Comparison of ENCODE assay signal across 9 cellular contexts in the genomic region with DNA sequence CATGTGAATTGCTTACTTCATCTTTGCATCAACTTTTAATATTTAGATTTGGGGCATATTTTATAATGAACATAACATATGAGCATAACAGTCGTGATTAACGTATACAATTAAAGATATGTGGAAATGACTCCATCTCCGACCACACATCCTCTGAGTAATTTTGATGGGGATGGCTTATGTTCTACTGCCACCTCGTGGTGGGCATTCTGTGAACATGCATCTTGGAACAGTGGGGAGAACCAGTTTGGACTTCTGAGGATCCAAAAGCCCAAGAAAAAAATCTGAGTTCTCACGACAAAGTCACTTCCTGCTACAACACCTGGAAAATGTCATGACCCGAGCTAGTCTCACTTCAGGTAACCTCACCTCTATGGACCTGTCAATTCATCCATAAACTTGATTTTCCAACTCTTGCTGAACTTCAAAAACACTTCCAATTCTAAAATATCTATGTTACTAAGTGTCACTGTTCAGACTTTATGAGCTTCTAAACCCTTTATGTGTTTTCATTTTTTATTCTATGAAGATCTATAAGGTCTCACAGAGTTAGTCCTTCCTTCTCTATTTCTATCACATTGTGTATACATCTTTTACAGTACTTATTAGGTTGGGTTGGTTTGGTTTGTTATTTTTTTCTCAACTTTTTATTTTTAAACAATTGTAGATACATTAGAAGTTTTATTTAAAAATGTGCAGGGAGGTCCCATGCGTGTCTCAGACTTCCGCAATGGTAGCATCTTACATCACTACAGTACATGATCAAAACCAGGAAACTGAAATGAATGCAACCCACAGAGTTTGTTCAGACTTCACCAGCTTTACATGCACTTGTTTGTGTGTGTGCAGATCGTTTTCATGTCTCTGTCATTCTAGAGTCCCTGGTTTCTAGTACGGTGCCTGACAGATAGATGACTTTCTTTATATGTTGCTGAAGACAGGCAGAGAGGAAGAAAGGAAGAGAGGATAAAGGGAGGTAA. TPM values are rescaled to one million over a fixed set of nuclear protein-coding genes. Genes with fewer than 3 reads are reported as not detected.
A peak's percentile ranks its signal among the peaks of the same experiment; 100 is the strongest.
DNase-seq lines count a peak whose midpoint lies in the region; ATAC-seq and TF ChIP-seq lines count a peak whose summit lies in the region.
"Had no signal": no experiment of that assay in that cellular context is flagged by ENCODE, and none has a peak within 500 bp of the region (broad histone marks: within the 10 kb centered on the region; RNA-seq: fewer than 3 reads in every experiment).

No MANE protein-coding gene starts in this region.

- no peaks in the 10 kb centered on the region for H3K27me3 ChIP-seq in Karpas-422 (ENCODE audit: low read length)
- no peaks in the 10 kb centered on the region for H3K27me3 ChIP-seq in thyroid gland

- H3K27ac ChIP-seq in Karpas-422 (ENCODE audit: low read length), result no peak overlapping the region
- H3K27ac ChIP-seq in thyroid gland, result no peak overlapping the region

- WGBS in thyroid gland, 2 donors, result 22 to 29% methylated on average over 10 of the region's 10 CpGs

- TF ChIP-seq POLR2A in thyroid gland (IDR thresholded peaks at IDR 0.05), result no peak

- TF ChIP-seq CTCF in fibroblast of the aortic adventitia (IDR thresholded peaks at IDR 0.05; ENCODE audit: insufficient read depth, low read length) (peak; percentile 90), thyroid gland (IDR thresholded peaks at IDR 0.05) (peak; percentile 24 to 80 (median 72))

- H3K27ac Mint-ChIP-seq in activated T-cell treated with anti-CD3 and anti-CD28 coated beads, Interleukin-2, amount 50 U/mL, for 72 hours, result peak overlapping the region; percentile 12

- peaks cover 60% of the 10 kb centered on the region for H3K27me3 Mint-ChIP-seq in activated T-cell treated with anti-CD3 and anti-CD28 coated beads, Interleukin-2, amount 50 U/mL, for 72 hours (ENCODE audit: low read depth)

- no peaks in the 10 kb centered on the region for H4K20me1 ChIP-seq in Karpas-422 (ENCODE audit: insufficient read depth, low read depth, low read length)

- no peaks in the 10 kb centered on the region for H3K4me1 ChIP-seq in Karpas-422 (ENCODE audit: low read length)
- H3K4me1 ChIP-seq in thyroid gland, result no peaks in the 10 kb centered on the region

- H3K4me1 Mint-ChIP-seq in activated T-cell treated with anti-CD3 and anti-CD28 coated beads, Interleukin-2, amount 50 U/mL, for 72 hours (ENCODE audit: low read depth), result peaks cover 26% of the 10 kb centered on the region

- H2AFZ ChIP-seq in Karpas-422 (ENCODE audit: low read length), result no peak overlapping the region

- H3K9me3 Mint-ChIP-seq in activated T-cell treated with anti-CD3 and anti-CD28 coated beads, Interleukin-2, amount 50 U/mL, for 72 hours, result no peaks in the 10 kb centered on the region

- no peaks in the 10 kb centered on the region for H3K79me2 ChIP-seq in Karpas-422 (ENCODE audit: low read length)

- no peaks in the 10 kb centered on the region for H3K9me2 ChIP-seq in Karpas-422 (replicated peaks; ENCODE audit: insufficient read depth, low read length)

- no peak overlapping the region for H3K4me2 ChIP-seq in Karpas-422 (ENCODE audit: low read depth, low read length, poor library complexity, severe bottlenecking)

- H3K9me3 ChIP-seq in Karpas-422 (ENCODE audit: low read length) (no peaks in the 10 kb centered on the region), thyroid gland (no peaks in the 10 kb centered on the region)

- H3K36me3 Mint-ChIP-seq in activated T-cell treated with anti-CD3 and anti-CD28 coated beads, Interleukin-2, amount 50 U/mL, for 72 hours (ENCODE audit: insufficient read depth in 2 of 2), result peaks cover 0 to 2% of the 10 kb centered on the region in 2 donors

- DNase-seq in CMK (ENCODE audit: low read depth), result peak; percentile 17
- DNase-seq in Karpas-422, result peak; percentile 87
- peak; percentile 75 for DNase-seq in RKO (ENCODE audit: low spot score)
- peak; percentile 73 to 79 for DNase-seq in activated T-cell treated with anti-CD3 and anti-CD28 coated beads, Interleukin-2, amount 50 U/mL, for 72 hours
- peak; percentile 78 for DNase-seq in fibroblast of the aortic adventitia (ENCODE audit: low read depth)
- DNase-seq in occipital lobe (lab: John Stamatoyannopoulos, UW), result peak; percentile 35
- peak; percentile 57 to 67 for DNase-seq in thyroid gland

- intact Hi-C loops in thyroid gland (cut with DNase I), result loop anchor here (10.0 kb wide), 1 partner anchor 594 kb away; the partner anchor contains the start of gene ASCL1

- ATAC-seq in GM21367 (IDR thresholded peaks at IDR 0.05; ENCODE audit: unreplicated experiment), result peak; percentile 65
- ATAC-seq in activated T-cell treated with anti-CD3 and anti-CD28 coated beads, Interleukin-2, amount 50 U/mL, for 72 hours (replicated peaks in 1 of 2), result peak; percentile 93 to 94

- peak overlapping the region; percentile 22 to 34 for H3K4me3 Mint-ChIP-seq in activated T-cell treated with anti-CD3 and anti-CD28 coated beads, Interleukin-2, amount 50 U/mL, for 72 hours

- H3K4me3 ChIP-seq in Karpas-422 (ENCODE audit: low read length) (no peak overlapping the region), fibroblast of the aortic adventitia (ENCODE audit: low read depth, low read length) (no peak overlapping the region), thyroid gland (replicated peaks in 1 of 3) (no peak overlapping the region)

- no peaks in the 10 kb centered on the region for H3K36me3 ChIP-seq in Karpas-422 (ENCODE audit: insufficient read depth, low read length)
- no peaks in the 10 kb centered on the region for H3K36me3 ChIP-seq in thyroid gland

- H3K9ac ChIP-seq in Karpas-422 (ENCODE audit: low read length), result no peak overlapping the region

RNA-seq across cellular contexts. Expression of gene STAB2, which starts 38.2 kb away (rescaled TPM):
- not detected in 2 replicates for total RNA-seq in Karpas-422 (2014; rRNA removed; shearing (Covaris generic); ENCODE audit: low replicate concordance)
- total RNA-seq in activated T-cell treated with anti-CD3 and anti-CD28 coated beads, Interleukin-2, amount 50 U/mL, for 72 hours, result not detected
- total RNA-seq in fibroblast of the aortic adventitia (ENCODE audit: low replicate concordance) (0.08 TPM in 1 of 2 replicates, not detected in the other), occipital lobe (not detected), thyroid gland (1 to 10 TPM in 2 of 4 donors, under 1 TPM in 2; 0.27 to 6.5 (median 1.2) TPM)
- total RNA-seq: activated CD8-positive, alpha-beta memory T cell treated with anti-CD3 and anti-CD28 coated beads for 36 hours had no signal

RNA-seq across cellular contexts. Expression of gene C12orf42, which starts 53.1 kb away (rescaled TPM):
- total RNA-seq in Karpas-422 (2014; rRNA removed; shearing (Covaris generic); ENCODE audit: low replicate concordance), result not detected in 2 replicates
- under 1 TPM; 0.31 to 0.35 TPM for total RNA-seq in activated T-cell treated with anti-CD3 and anti-CD28 coated beads, Interleukin-2, amount 50 U/mL, for 72 hours
- not detected in 2 replicates for total RNA-seq in fibroblast of the aortic adventitia (ENCODE audit: low replicate concordance)
- 2.3 TPM for total RNA-seq in occipital lobe
- total RNA-seq in thyroid gland, result not detected

Comparison
In these comparisons a context has a peak if more than half of its experiments do, and no peak if none do; other contexts are left out.
1. DNase-seq: peak in every context shown above with its lines; median percentile 87 in Karpas-422; 78 in fibroblast of the aortic adventitia; 76 in activated T-cell treated with anti-CD3 and anti-CD28 coated beads, Interleukin-2, amount 50 U/mL, for 72 hours; 75 in RKO; 62 in thyroid gland; 35 in occipital lobe; 17 in CMK.